In genomic region chr2:177552414-177553175, GRCh38 we compare ENCODE assay signal across 8 cellular contexts.
A peak's percentile ranks its signal among the peaks of the same experiment; 100 is the strongest.
DNase-seq lines count a peak whose midpoint lies in the region; ATAC-seq and TF ChIP-seq lines count a peak whose summit lies in the region.

No MANE protein-coding gene starts in this region.

- H3K4me1 ChIP-seq in PC-3 (ENCODE audit: insufficient read depth, low read length) (peaks cover 5% of the 10 kb centered on the region; the same call in 1 of the 2 replicates), esophagus muscularis mucosa (peaks cover 5 to 15% (median 14%) of the 10 kb centered on the region in 4 donors), muscle layer of colon (ENCODE audit: insufficient read depth, low read length) (peaks cover 24% of the 10 kb centered on the region)

- peak overlapping the region; percentile 100 for H2AFZ ChIP-seq in PC-3 (ENCODE audit: low read length)

- no peak for TF ChIP-seq POLR2A in esophagus muscularis mucosa (IDR thresholded peaks at IDR 0.05; ENCODE audit: low read depth)

- no peak for TF ChIP-seq EP300 in esophagus muscularis mucosa (IDR thresholded peaks at IDR 0.05)

- CTCF ChIA-PET in PC-3 (lab: Charles Lee): no interaction called here

- TF ChIP-seq CTCF in PC-3 (conservative IDR thresholded peaks at IDR 0.05; ENCODE audit: low read depth, low read length) (no peak), esophagus muscularis mucosa (IDR thresholded peaks at IDR 0.05) (no peak)

- TSS peak; percentile 57 for BruUV-seq in PC-3 (replicated peaks; lab: Mats Ljungman, UMichigan)

- H3K36me3 ChIP-seq in PC-3 (ENCODE audit: low read depth, low read length): no peaks in the 10 kb centered on the region
- H3K36me3 ChIP-seq in esophagus muscularis mucosa: no peaks in the 10 kb centered on the region
- no peaks in the 10 kb centered on the region for H3K36me3 ChIP-seq in muscle layer of colon (ENCODE audit: insufficient read depth, low read length)

- intact Hi-C loops in PC-3 (cut with micrococcal nuclease) (loop anchor here (1.0 kb wide), 2 partner anchors 52 to 66 kb away; a partner anchor contains a TSS), esophagus muscularis mucosa (cut with DNase I) (loop anchor here (5.0 kb wide), 2 partner anchors 50 to 215 kb away; no protein-coding TSS in a partner anchor)

- no peaks in the 10 kb centered on the region for H3K79me2 ChIP-seq in PC-3 (ENCODE audit: low read length)

- H3K9me3 ChIP-seq in PC-3 (ENCODE audit: low read length) (no peaks in the 10 kb centered on the region), esophagus muscularis mucosa (no peaks in the 10 kb centered on the region), muscle layer of colon (ENCODE audit: low read length) (no peaks in the 10 kb centered on the region)

- no peaks in the 10 kb centered on the region for H4K20me1 ChIP-seq in PC-3 (ENCODE audit: low read length)

- no peaks in the 10 kb centered on the region for H3K9me2 ChIP-seq in PC-3 (replicated peaks; ENCODE audit: low read length)

- ATAC-seq in GM21723 (IDR thresholded peaks at IDR 0.05; ENCODE audit: unreplicated experiment) (peak; percentile 95), PC-3 (peak; percentile 96)

- H3K27me3 ChIP-seq in PC-3 (ENCODE audit: low read length) (no peaks in the 10 kb centered on the region), esophagus muscularis mucosa (no peaks in the 10 kb centered on the region), muscle layer of colon (ENCODE audit: control insufficient read depth in 1 of 2, insufficient read depth in 2 of 2, low read length in 2 of 2) (no peaks in the 10 kb centered on the region)

- no peaks in the 10 kb centered on the region for H3F3A ChIP-seq in PC-3 (ENCODE audit: low read length, unreplicated experiment)

- peak overlapping the region; percentile 90 for H3K4me3 ChIP-seq in Jurkat, Clone E6-1 (ENCODE audit: low read length)
- H3K4me3 ChIP-seq in PC-3 (ENCODE audit: low read length) (peak overlapping the region; percentile 94), esophagus muscularis mucosa (peak overlapping the region; percentile 74 to 91 (median 82)), muscle layer of colon (ENCODE audit: low read depth in 1 of 2, low read length in 2 of 2) (peak overlapping the region; percentile 72 to 99)

- H3K4me2 ChIP-seq in PC-3 (ENCODE audit: low read length): peak overlapping the region; percentile 96

- H3K9ac ChIP-seq in PC-3 (ENCODE audit: low read length) (peak overlapping the region; percentile 97), muscle layer of colon (ENCODE audit: low read length) (peak overlapping the region; percentile 95)

- H3K27ac ChIP-seq in PC-3 (ENCODE audit: low read length) (peak overlapping the region; percentile 89), esophagus muscularis mucosa (replicated peaks in 1 of 4) (peak overlapping the region; percentile 91 to 95 (median 93)), muscle layer of colon (ENCODE audit: low read depth, low read length) (peak overlapping the region; percentile 74)

- POLR2A ChIA-PET in PC-3 (lab: Charles Lee; ENCODE audit: unreplicated experiment): no interaction called here

- DNase-seq in DMS53 (lab: John Stamatoyannopoulos, UW): peak; percentile 98
- peak; percentile 86 for DNase-seq in Jurkat, Clone E6-1 (ENCODE audit: low read depth, low spot score)
- DNase-seq in PC-3: peak; percentile 82
- DNase-seq in activated T-cell treated with anti-CD3 and anti-CD28 coated beads, Interleukin-2, amount 50 U/mL, for 48 hours: peak; percentile 90
- peak; percentile 97 for DNase-seq in esophagus muscularis mucosa (ENCODE audit: extremely low spot score)
- peak; percentile 88 for DNase-seq in stimulated activated CD8-positive, alpha-beta memory T cell treated with anti-CD3 and anti-CD28 coated beads, Interleukin-4, amount 100 ng/mL, for 48 hours

- WGBS in esophagus muscularis mucosa: 0% methylated on average over 13 of the region's 65 CpGs

Comparison
In these comparisons a context has a peak if more than half of its experiments do, and no peak if none do; other contexts are left out.
1. Peak in every context shown above with its lines: DNase-seq, ATAC-seq, H3K4me3 ChIP-seq and H3K27ac ChIP-seq.